In the genomic region with DNA sequence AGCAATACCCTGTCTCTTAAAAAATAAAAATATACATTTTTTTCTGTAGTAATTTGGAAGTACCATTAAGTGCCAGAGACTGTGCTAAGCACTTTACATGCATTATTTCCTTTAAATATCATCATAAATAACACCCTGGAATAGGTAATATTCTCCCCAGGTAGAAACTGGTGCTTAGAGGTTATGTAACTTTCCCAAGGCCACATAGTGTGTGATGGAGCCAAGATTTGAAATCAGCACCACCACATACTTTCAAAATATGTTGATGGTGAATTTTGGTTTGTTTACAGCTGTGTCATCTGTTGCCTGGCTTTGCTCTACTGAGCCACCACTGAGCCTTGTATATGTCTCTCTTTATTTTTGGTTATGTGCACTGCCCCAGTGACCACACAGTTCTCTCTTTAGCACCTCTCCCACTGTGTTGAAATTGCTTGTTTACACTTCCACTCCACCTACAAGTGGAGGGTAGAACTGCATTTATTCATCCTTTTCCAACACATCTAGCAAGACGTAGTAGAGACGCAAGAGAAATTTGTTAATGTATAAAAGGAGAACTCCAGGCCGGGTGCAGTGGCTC, we compare ENCODE assay signal across 24 cellular contexts. TPM values are rescaled to one million over a fixed set of nuclear protein-coding genes. Genes with fewer than 3 reads are reported as not detected.
A peak's percentile ranks its signal among the peaks of the same experiment; 100 is the strongest.
DNase-seq lines count a peak whose midpoint lies in the region; ATAC-seq and TF ChIP-seq lines count a peak whose summit lies in the region.
"Had no signal": no experiment of that assay in that cellular context is flagged by ENCODE, and none has a peak within 500 bp of the region (broad histone marks: within the 10 kb centered on the region; RNA-seq: fewer than 3 reads in every experiment).

No MANE protein-coding gene starts in this region.

- no peaks in the 10 kb centered on the region for H3K4me1 Mint-ChIP-seq in stimulated activated naive CD8-positive, alpha-beta T cell treated with anti-CD3 and anti-CD28 coated beads, Interleukin-15, Interleukin-2, amounts not matched to agents 100 ng/mL and 50 ng/mL, for 24 hours (ENCODE audit: low read depth)
- H3K4me1 Mint-ChIP-seq: CD8-positive, alpha-beta memory T cell had no signal

- peaks cover 0 to 2% (median under 1%) of the 10 kb centered on the region in 4 donors for H3K36me3 ChIP-seq in liver (ENCODE audit: control insufficient read depth in 4 of 4, insufficient read depth in 3 of 4, low read depth in 1 of 4, low read length in 3 of 4)
- H3K36me3 ChIP-seq in testis (ENCODE audit: low read depth, missing control alignments): no peaks in the 10 kb centered on the region
- H3K36me3 ChIP-seq: BE2C had no signal

- H3K27ac ChIP-seq in liver (ENCODE audit: low read depth in 1 of 2, low read length in 2 of 2) (no peak overlapping the region), testis (peak overlapping the region; percentile 45 to 57)
- H3K27ac ChIP-seq: KMS-11, SJSA1 had no signal

- H3K36me3 Mint-ChIP-seq in stimulated activated naive CD8-positive, alpha-beta T cell treated with anti-CD3 and anti-CD28 coated beads, Interleukin-15, Interleukin-2, amounts not matched to agents 100 ng/mL and 50 ng/mL, for 24 hours (ENCODE audit: low read depth): peaks cover 10% of the 10 kb centered on the region

- TF ChIP-seq CTCF in liver (IDR thresholded peaks at IDR 0.05; ENCODE audit: low read depth, low read length, missing input control) (peak; percentile 16), testis (IDR thresholded peaks at IDR 0.05) (no peak)

- H3K9me3 ChIP-seq in liver (ENCODE audit: control insufficient read depth in 4 of 4, low read length in 3 of 4): no peaks in the 10 kb centered on the region
- H3K9me3 ChIP-seq in testis: no peaks in the 10 kb centered on the region
- H3K9me3 ChIP-seq: BE2C had no signal

- intact Hi-C loops in testis (cut with DNase I; ENCODE audit: low total_unique reads): no loop called here

- H3K27me3 Mint-ChIP-seq in stimulated activated naive CD8-positive, alpha-beta T cell treated with anti-CD3 and anti-CD28 coated beads, Interleukin-15, Interleukin-2, amounts not matched to agents 100 ng/mL and 50 ng/mL, for 24 hours: no peaks in the 10 kb centered on the region
- H3K27me3 Mint-ChIP-seq: IgD-negative memory B cell had no signal

- peak overlapping the region; percentile 32 for H3K27ac Mint-ChIP-seq in stimulated activated naive CD8-positive, alpha-beta T cell treated with anti-CD3 and anti-CD28 coated beads, Interleukin-15, Interleukin-2, amounts not matched to agents 100 ng/mL and 50 ng/mL, for 24 hours
- H3K27ac Mint-ChIP-seq: CD8-positive, alpha-beta memory T cell; IgD-negative memory B cell had no signal

- no peak for DNase-seq in stimulated activated naive CD8-positive, alpha-beta T cell treated with anti-CD3 and anti-CD28 coated beads, Interleukin-15, Interleukin-2, amounts not matched to agents 100 U/mL and 50 U/mL, for 24 hours
- DNase-seq in testis (no peak), kidney tubule cell (ENCODE audit: low spot score) (no peak), dermis blood vessel endothelial cell (no peak)
- DNase-seq: 8988T; ACHN; BE2C; CD8-positive, alpha-beta memory T cell; DMS 273 treated with DMSO at 0.1 percent for 48 hours; DND-41; MM.1S; NCI-H2029; NCI-H446; NCI-H526 treated with DMSO at 0.1 percent for 48 hours; Right ventricle myocardium superior; RPMI8226 had no signal

- H3K4me3 ChIP-seq in liver (ENCODE audit: low read depth in 1 of 3, low read length in 3 of 3) (no peak overlapping the region), testis (no peak overlapping the region)
- H3K4me3 ChIP-seq: SJSA1 had no signal

- no peak overlapping the region for H3K4me3 Mint-ChIP-seq in stimulated activated naive CD8-positive, alpha-beta T cell treated with anti-CD3 and anti-CD28 coated beads, Interleukin-15, Interleukin-2, amounts not matched to agents 100 ng/mL and 50 ng/mL, for 24 hours
- H3K4me3 Mint-ChIP-seq: CD14-positive monocyte; CD8-positive, alpha-beta memory T cell; IgD-negative memory B cell had no signal

- H3K9ac ChIP-seq in liver (ENCODE audit: low read depth in 1 of 2, low read length in 2 of 2): no peak overlapping the region
- H3K9ac ChIP-seq: KMS-11 had no signal

- peaks cover 2 to 14% (median 4%) of the 10 kb centered on the region in 4 donors for H3K4me1 ChIP-seq in liver (ENCODE audit: control insufficient read depth in 4 of 4, insufficient read depth in 4 of 4, low read length in 3 of 4)
- H3K4me1 ChIP-seq in testis: peaks cover 8% of the 10 kb centered on the region
- H3K4me1 ChIP-seq: BE2C, SJSA1 had no signal

- no peak for TF ChIP-seq POLR2A in testis (IDR thresholded peaks at IDR 0.05)

- H3K9me3 Mint-ChIP-seq in stimulated activated naive CD8-positive, alpha-beta T cell treated with anti-CD3 and anti-CD28 coated beads, Interleukin-15, Interleukin-2, amounts not matched to agents 100 ng/mL and 50 ng/mL, for 24 hours: no peaks in the 10 kb centered on the region

- ATAC-seq in stimulated activated naive CD8-positive, alpha-beta T cell treated with anti-CD3 and anti-CD28 coated beads, Interleukin-15, Interleukin-2, amounts not matched to agents 100 U/mL and 50 U/mL, for 24 hours: no peak
- no peak for ATAC-seq in HG02610 (IDR thresholded peaks at IDR 0.05; ENCODE audit: unreplicated experiment)
- ATAC-seq: HCT116 had no signal

- H3K27me3 ChIP-seq in liver (ENCODE audit: control insufficient read depth in 4 of 4, insufficient read depth in 4 of 4, low read length in 3 of 4): no peaks in the 10 kb centered on the region
- no peaks in the 10 kb centered on the region for H3K27me3 ChIP-seq in testis
- H3K27me3 ChIP-seq: BE2C, SJSA1 had no signal

- WGBS in liver: 48% methylated on average over 3 of the region's 3 CpGs
- WGBS in testis, 2 donors: 85 to 95% methylated on average over 3 of the region's 3 CpGs

- TF ChIP-seq RAD21 in liver (IDR thresholded peaks at IDR 0.05): peak; percentile 50 to 59

TF ChIP-seq in liver, 16 proteins besides CTCF, POLR2A, EP300 and RAD21 (continues in another document):
- TF ChIP-seq FOXA2 (IDR thresholded peaks at IDR 0.05) (peak; percentile 96), YY1 (IDR thresholded peaks at IDR 0.05) (no peak), TAF1 (conservative IDR thresholded peaks at IDR 0.05) (no peak), RXRA (IDR thresholded peaks at IDR 0.05) (peak in 1 of 2 donors; percentile 40), HNF4A (conservative IDR thresholded peaks at IDR 0.05) (no peak), SP1 (IDR thresholded peaks at IDR 0.05) (peak; percentile 13), EGR1 (IDR thresholded peaks at IDR 0.05; ENCODE audit: low read depth in 2 of 2) (no peak), JUND (IDR thresholded peaks at IDR 0.05) (peak in 1 of 2 donors; percentile 18)
- TF ChIP-seq, protein P1, sequence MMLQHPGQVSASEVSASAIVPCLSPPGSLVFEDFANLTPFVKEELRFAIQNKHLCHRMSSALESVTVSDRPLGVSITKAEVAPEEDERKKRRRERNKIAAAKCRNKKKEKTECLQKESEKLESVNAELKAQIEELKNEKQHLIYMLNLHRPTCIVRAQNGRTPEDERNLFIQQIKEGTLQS (IDR thresholded peaks at IDR 0.05): no peak
- TF ChIP-seq, protein P2, sequence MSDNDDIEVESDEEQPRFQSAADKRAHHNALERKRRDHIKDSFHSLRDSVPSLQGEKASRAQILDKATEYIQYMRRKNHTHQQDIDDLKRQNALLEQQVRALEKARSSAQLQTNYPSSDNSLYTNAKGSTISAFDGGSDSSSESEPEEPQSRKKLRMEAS (IDR thresholded peaks at IDR 0.05): no peak
- TF ChIP-seq, protein P3, sequence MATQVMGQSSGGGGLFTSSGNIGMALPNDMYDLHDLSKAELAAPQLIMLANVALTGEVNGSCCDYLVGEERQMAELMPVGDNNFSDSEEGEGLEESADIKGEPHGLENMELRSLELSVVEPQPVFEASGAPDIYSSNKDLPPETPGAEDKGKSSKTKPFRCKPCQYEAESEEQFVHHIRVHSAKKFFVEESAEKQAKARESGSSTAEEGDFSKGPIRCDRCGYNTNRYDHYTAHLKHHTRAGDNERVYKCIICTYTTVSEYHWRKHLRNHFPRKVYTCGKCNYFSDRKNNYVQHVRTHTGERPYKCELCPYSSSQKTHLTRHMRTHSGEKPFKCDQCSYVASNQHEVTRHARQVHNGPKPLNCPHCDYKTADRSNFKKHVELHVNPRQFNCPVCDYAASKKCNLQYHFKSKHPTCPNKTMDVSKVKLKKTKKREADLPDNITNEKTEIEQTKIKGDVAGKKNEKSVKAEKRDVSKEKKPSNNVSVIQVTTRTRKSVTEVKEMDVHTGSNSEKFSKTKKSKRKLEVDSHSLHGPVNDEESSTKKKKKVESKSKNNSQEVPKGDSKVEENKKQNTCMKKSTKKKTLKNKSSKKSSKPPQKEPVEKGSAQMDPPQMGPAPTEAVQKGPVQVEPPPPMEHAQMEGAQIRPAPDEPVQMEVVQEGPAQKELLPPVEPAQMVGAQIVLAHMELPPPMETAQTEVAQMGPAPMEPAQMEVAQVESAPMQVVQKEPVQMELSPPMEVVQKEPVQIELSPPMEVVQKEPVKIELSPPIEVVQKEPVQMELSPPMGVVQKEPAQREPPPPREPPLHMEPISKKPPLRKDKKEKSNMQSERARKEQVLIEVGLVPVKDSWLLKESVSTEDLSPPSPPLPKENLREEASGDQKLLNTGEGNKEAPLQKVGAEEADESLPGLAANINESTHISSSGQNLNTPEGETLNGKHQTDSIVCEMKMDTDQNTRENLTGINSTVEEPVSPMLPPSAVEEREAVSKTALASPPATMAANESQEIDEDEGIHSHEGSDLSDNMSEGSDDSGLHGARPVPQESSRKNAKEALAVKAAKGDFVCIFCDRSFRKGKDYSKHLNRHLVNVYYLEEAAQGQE (IDR thresholded peaks at IDR 0.05): no peak

RNA-seq across cellular contexts. Expression of a gene that starts 19.0 kb away (rescaled TPM):
- total RNA-seq in liver: 10 to 100 TPM; 59.3 to 74.6 TPM
- 10 to 100 TPM; 18.2 to 30.1 TPM for polyA plus RNA-seq in liver
- total RNA-seq in testis: 100 to 1,000 TPM; 146 to 244 TPM
- polyA plus RNA-seq in testis (ENCODE audit: insufficient read depth, low read depth, low replicate concordance): 302 TPM
- total RNA-seq in dermis blood vessel endothelial cell: 123 and 137 TPM in 2 replicates

RNA-seq across cellular contexts. Expression of a gene that starts 26.8 kb away (rescaled TPM):
- total RNA-seq in liver (10 to 100 TPM in 1 of 2 donors, 1 to 10 TPM in 1; 8.9 to 18.6 TPM), testis (10 to 100 TPM; 28.6 to 47.7 TPM), dermis blood vessel endothelial cell (10.7 and 29.5 TPM in 2 replicates)
- polyA plus RNA-seq in liver (10 to 100 TPM in 1 of 2 donors, 1 to 10 TPM in 1; 1.5 to 16.8 TPM), testis (ENCODE audit: insufficient read depth, low read depth, low replicate concordance) (20.9 TPM)

RNA-seq across cellular contexts. Expression of a gene that starts 59.7 kb away (rescaled TPM):
- total RNA-seq in liver (1 to 10 TPM; 2.9 to 3.8 TPM), testis (1 to 10 TPM; 8.4 to 8.7 TPM), dermis blood vessel endothelial cell (2.4 and 2.5 TPM in 2 replicates)
- polyA plus RNA-seq in liver (1 to 10 TPM; 1.3 to 2.3 TPM), testis (ENCODE audit: insufficient read depth, low read depth, low replicate concordance) (11.8 TPM)

Comparison
In these comparisons a context has a peak if more than half of its experiments do, and no peak if none do; other contexts are left out.
1. H3K27ac ChIP-seq: peak in testis (2 of 2); none in liver (0 of 2).